ENCODE assay signal across 2 cellular contexts in the genomic region with DNA sequence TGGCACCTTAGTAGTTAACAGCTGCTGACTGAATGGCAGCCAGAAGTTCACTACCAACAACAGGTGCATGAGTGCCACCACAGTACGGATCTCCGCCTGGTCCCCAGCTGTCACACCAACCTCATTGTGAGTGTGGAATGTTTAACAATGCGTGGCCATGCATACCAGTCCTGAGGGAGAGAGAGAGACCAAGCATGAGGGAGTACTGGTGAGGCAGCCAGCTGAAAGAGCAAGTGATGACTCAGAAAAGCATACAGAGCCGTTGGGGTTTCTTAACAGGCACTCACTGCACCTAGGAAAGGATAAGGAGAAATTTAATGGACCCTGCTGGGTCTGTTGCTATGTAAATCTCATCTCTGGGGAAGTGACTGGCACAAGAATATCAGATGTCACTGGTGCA.
TF ChIP-seq lines count a peak whose summit lies in the region.

No MANE protein-coding gene starts in this region.

TF ChIP-seq in SK-N-SH, 30 proteins besides CTCF, POLR2A, EP300 and RAD21 (continued from another document):
- no peak for TF ChIP-seq USF2 (IDR thresholded peaks at IDR 0.05; ENCODE audit: borderline replicate concordance, low read depth, low read length)
- TF ChIP-seq CHD2 (IDR thresholded peaks at IDR 0.05; ENCODE audit: low read length, partially characterized antibody), result no peak
- no peak for TF ChIP-seq GABPA (IDR thresholded peaks at IDR 0.05; ENCODE audit: low read depth)
- no peak for TF ChIP-seq FOXM1 (IDR thresholded peaks at IDR 0.05; ENCODE audit: low read depth)
- no peak for TF ChIP-seq YY1 (IDR thresholded peaks at IDR 0.05; ENCODE audit: low read depth)
- TF ChIP-seq MAX (IDR thresholded peaks at IDR 0.05; ENCODE audit: low read depth), result no peak
- TF ChIP-seq, protein P1, sequence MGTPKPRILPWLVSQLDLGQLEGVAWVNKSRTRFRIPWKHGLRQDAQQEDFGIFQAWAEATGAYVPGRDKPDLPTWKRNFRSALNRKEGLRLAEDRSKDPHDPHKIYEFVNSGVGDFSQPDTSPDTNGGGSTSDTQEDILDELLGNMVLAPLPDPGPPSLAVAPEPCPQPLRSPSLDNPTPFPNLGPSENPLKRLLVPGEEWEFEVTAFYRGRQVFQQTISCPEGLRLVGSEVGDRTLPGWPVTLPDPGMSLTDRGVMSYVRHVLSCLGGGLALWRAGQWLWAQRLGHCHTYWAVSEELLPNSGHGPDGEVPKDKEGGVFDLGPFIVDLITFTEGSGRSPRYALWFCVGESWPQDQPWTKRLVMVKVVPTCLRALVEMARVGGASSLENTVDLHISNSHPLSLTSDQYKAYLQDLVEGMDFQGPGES (IDR thresholded peaks at IDR 0.05; ENCODE audit: low read depth, low read length), result no peak
- no peak for TF ChIP-seq NFIC (IDR thresholded peaks at IDR 0.05; ENCODE audit: borderline replicate concordance)
- no peak for TF ChIP-seq RFX5 (IDR thresholded peaks at IDR 0.05; ENCODE audit: low read length)
- TF ChIP-seq, protein P2, sequence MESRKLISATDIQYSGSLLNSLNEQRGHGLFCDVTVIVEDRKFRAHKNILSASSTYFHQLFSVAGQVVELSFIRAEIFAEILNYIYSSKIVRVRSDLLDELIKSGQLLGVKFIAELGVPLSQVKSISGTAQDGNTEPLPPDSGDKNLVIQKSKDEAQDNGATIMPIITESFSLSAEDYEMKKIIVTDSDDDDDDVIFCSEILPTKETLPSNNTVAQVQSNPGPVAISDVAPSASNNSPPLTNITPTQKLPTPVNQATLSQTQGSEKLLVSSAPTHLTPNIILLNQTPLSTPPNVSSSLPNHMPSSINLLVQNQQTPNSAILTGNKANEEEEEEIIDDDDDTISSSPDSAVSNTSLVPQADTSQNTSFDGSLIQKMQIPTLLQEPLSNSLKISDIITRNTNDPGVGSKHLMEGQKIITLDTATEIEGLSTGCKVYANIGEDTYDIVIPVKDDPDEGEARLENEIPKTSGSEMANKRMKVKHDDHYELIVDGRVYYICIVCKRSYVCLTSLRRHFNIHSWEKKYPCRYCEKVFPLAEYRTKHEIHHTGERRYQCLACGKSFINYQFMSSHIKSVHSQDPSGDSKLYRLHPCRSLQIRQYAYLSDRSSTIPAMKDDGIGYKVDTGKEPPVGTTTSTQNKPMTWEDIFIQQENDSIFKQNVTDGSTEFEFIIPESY (IDR thresholded peaks at IDR 0.05; ENCODE audit: borderline replicate concordance, low read depth), result no peak
- TF ChIP-seq USF1 (IDR thresholded peaks at IDR 0.05; ENCODE audit: borderline replicate concordance, low read depth), result no peak

TF ChIP-seq in SK-N-SH treated with all-trans-retinoic acid at 6 μM for 48 hours, 23 proteins besides CTCF, POLR2A, EP300 and RAD21 (continued from another document):
- no peak for TF ChIP-seq ZNF70 (CRISPR knock-in tag; IDR thresholded peaks at IDR 0.05)
- TF ChIP-seq BACH2 (CRISPR knock-in tag; IDR thresholded peaks at IDR 0.05; ENCODE audit: borderline replicate concordance), result no peak
- TF ChIP-seq ZNF8 (CRISPR knock-in tag; IDR thresholded peaks at IDR 0.05), result no peak
- TF ChIP-seq, protein P3, sequence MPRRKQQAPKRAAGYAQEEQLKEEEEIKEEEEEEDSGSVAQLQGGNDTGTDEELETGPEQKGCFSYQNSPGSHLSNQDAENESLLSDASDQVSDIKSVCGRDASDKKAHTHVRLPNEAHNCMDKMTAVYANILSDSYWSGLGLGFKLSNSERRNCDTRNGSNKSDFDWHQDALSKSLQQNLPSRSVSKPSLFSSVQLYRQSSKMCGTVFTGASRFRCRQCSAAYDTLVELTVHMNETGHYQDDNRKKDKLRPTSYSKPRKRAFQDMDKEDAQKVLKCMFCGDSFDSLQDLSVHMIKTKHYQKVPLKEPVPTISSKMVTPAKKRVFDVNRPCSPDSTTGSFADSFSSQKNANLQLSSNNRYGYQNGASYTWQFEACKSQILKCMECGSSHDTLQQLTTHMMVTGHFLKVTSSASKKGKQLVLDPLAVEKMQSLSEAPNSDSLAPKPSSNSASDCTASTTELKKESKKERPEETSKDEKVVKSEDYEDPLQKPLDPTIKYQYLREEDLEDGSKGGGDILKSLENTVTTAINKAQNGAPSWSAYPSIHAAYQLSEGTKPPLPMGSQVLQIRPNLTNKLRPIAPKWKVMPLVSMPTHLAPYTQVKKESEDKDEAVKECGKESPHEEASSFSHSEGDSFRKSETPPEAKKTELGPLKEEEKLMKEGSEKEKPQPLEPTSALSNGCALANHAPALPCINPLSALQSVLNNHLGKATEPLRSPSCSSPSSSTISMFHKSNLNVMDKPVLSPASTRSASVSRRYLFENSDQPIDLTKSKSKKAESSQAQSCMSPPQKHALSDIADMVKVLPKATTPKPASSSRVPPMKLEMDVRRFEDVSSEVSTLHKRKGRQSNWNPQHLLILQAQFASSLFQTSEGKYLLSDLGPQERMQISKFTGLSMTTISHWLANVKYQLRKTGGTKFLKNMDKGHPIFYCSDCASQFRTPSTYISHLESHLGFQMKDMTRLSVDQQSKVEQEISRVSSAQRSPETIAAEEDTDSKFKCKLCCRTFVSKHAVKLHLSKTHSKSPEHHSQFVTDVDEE (CRISPR knock-in tag; IDR thresholded peaks at IDR 0.05), result no peak
- no peak for TF ChIP-seq TCF4 (CRISPR knock-in tag; IDR thresholded peaks at IDR 0.05; ENCODE audit: borderline replicate concordance)
- TF ChIP-seq PATZ1 (CRISPR knock-in tag; IDR thresholded peaks at IDR 0.05; ENCODE audit: borderline replicate concordance), result no peak
- no peak for TF ChIP-seq ZFP3 (CRISPR knock-in tag; IDR thresholded peaks at IDR 0.05)
- no peak for TF ChIP-seq CSDC2 (CRISPR knock-in tag; IDR thresholded peaks at IDR 0.05)
- TF ChIP-seq, protein P4, sequence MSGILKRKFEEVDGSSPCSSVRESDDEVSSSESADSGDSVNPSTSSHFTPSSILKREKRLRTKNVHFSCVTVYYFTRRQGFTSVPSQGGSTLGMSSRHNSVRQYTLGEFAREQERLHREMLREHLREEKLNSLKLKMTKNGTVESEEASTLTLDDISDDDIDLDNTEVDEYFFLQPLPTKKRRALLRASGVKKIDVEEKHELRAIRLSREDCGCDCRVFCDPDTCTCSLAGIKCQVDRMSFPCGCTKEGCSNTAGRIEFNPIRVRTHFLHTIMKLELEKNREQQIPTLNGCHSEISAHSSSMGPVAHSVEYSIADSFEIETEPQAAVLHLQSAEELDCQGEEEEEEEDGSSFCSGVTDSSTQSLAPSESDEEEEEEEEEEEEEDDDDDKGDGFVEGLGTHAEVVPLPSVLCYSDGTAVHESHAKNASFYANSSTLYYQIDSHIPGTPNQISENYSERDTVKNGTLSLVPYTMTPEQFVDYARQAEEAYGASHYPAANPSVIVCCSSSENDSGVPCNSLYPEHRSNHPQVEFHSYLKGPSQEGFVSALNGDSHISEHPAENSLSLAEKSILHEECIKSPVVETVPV (CRISPR knock-in tag; IDR thresholded peaks at IDR 0.05), result no peak
- no peak for TF ChIP-seq ZFP30 (CRISPR knock-in tag; IDR thresholded peaks at IDR 0.05)
- no peak for TF ChIP-seq ZC3H10 (CRISPR knock-in tag; IDR thresholded peaks at IDR 0.05)
- no peak for TF ChIP-seq PPARA (CRISPR knock-in tag; IDR thresholded peaks at IDR 0.05; ENCODE audit: borderline replicate concordance)
